Comparison of ENCODE assay signal across 22 cellular contexts in the genomic region with DNA sequence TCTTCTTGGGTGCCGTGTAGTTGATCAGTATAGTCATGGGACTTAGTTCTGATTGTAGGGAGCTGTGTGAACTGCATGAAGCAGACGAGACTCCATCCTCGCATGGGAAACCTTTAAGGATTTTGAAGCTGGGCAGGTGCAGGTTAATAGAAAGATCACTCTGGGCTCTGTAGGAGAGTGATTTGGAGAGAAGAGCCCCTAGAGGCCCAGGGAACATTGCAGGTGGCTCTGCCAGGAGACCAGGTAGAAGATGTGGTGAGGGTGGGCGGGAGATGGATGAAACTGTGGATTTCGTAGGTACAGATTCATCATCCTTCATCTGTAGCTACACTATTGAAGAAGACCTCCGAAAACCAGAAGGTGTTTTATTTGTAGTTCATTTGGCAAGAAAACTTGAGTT. TPM values are rescaled to one million over a fixed set of nuclear protein-coding genes. Genes with fewer than 3 reads are reported as not detected.
DNase-seq lines count a peak whose midpoint lies in the region; ATAC-seq and TF ChIP-seq lines count a peak whose summit lies in the region.
"Had no signal": no experiment of that assay in that cellular context is flagged by ENCODE, and none has a peak within 500 bp of the region (broad histone marks: within the 10 kb centered on the region; RNA-seq: fewer than 3 reads in every experiment).

No MANE protein-coding gene starts in this region.

- H3K27ac Mint-ChIP-seq in activated naive CD4-positive, alpha-beta T cell treated with anti-CD3 and anti-CD28 coated beads, Interleukin-2, amount 50 U/mL, for 24 hours: peak overlapping the region; percentile 43
- H3K27ac Mint-ChIP-seq in memory B cell: peak overlapping the region; percentile 83
- H3K27ac Mint-ChIP-seq: neural progenitor cell had no signal

- no peaks in the 10 kb centered on the region for H3K27me3 Mint-ChIP-seq in activated naive CD4-positive, alpha-beta T cell treated with anti-CD3 and anti-CD28 coated beads, Interleukin-2, amount 50 U/mL, for 24 hours
- no peaks in the 10 kb centered on the region for H3K27me3 Mint-ChIP-seq in memory B cell

- peaks cover 96% of the 10 kb centered on the region for H3K4me1 Mint-ChIP-seq in activated naive CD4-positive, alpha-beta T cell treated with anti-CD3 and anti-CD28 coated beads, Interleukin-2, amount 50 U/mL, for 24 hours
- H3K4me1 Mint-ChIP-seq in memory B cell: peaks cover 70% of the 10 kb centered on the region

- H3K4me1 ChIP-seq in Panc1 (ENCODE audit: control insufficient read depth, insufficient read depth, low read length) (peaks cover 30% of the 10 kb centered on the region), upper lobe of left lung (peaks cover 72 to 82% (median 77%) of the 10 kb centered on the region in 4 donors), osteoblast (ENCODE audit: insufficient read depth, low read length) (peaks cover 9% of the 10 kb centered on the region)
- H3K4me1 ChIP-seq: BE2C, prostate gland had no signal

- H3K9me3 ChIP-seq in Panc1 (ENCODE audit: control insufficient read depth, insufficient read depth, low read depth, low read length) (no peaks in the 10 kb centered on the region), upper lobe of left lung (no peaks in the 10 kb centered on the region), osteoblast (ENCODE audit: low read depth, low read length) (no peaks in the 10 kb centered on the region)
- H3K9me3 ChIP-seq: A549, adrenal gland, BE2C, prostate gland had no signal

- peaks cover 15% of the 10 kb centered on the region for H4K20me1 ChIP-seq in osteoblast (ENCODE audit: insufficient read depth, low read length)

- TF ChIP-seq POLR2A in upper lobe of left lung (IDR thresholded peaks at IDR 0.05): no peak

- in situ Hi-C loops in Panc1 (cut with HindIII; ENCODE audit: low pct_unique_long_range_greater_than_20kb, low sequenced_read_pairs): no loop called here

- H3K4me2 ChIP-seq in osteoblast (ENCODE audit: insufficient read depth, low read length): no peak overlapping the region
- H3K4me2 ChIP-seq: A549, hepatocyte, neural progenitor cell had no signal

- no peak overlapping the region for H3K4me3 Mint-ChIP-seq in activated naive CD4-positive, alpha-beta T cell treated with anti-CD3 and anti-CD28 coated beads, Interleukin-2, amount 50 U/mL, for 24 hours
- no peak overlapping the region for H3K4me3 Mint-ChIP-seq in memory B cell
- H3K4me3 Mint-ChIP-seq: neural progenitor cell had no signal

- no peak for TF ChIP-seq EP300 in upper lobe of left lung (IDR thresholded peaks at IDR 0.05)

- CTCF ChIA-PET in Panc1 (lab: Charles Lee): no interaction called here

- H3K36me3 ChIP-seq in Panc1 (ENCODE audit: control insufficient read depth, insufficient read depth, low read length) (no peaks in the 10 kb centered on the region), upper lobe of left lung (no peaks in the 10 kb centered on the region), osteoblast (ENCODE audit: insufficient read depth, low read length) (no peaks in the 10 kb centered on the region)
- H3K36me3 ChIP-seq: adrenal gland, BE2C, brain microvascular endothelial cell, neural progenitor cell, prostate gland had no signal

- intact Hi-C loops in Panc1 (cut with micrococcal nuclease; ENCODE audit: unreplicated experiment): no loop called here

- no peak for DNase-seq in activated naive CD4-positive, alpha-beta T cell treated with anti-CD3 and anti-CD28 coated beads, Interleukin-2, amount 50 U/mL, for 16 hours
- DNase-seq in Panc1 (ENCODE audit: low read depth, low spot score): no peak
- no peak for DNase-seq in memory B cell (ENCODE audit: low spot score in 2 of 2)
- no peak for DNase-seq in upper lobe of left lung
- no peak for DNase-seq in osteoblast (ENCODE audit: insufficient read length, low spot score, missing footprints)
- DNase-seq: activated T-cell treated with anti-CD3 and anti-CD28 coated beads, Interleukin-2, amount 50 U/mL, for 1 hour; adrenal gland; BE2C; brain microvascular endothelial cell; foreskin keratinocyte; NCI-H1092 treated with DMSO at 0.1 percent for 48 hours; NCI-H2029 treated with DMSO at 0.1 percent for 48 hours; NCI-H82 had no signal

- peaks cover 97% of the 10 kb centered on the region for H3K79me2 ChIP-seq in osteoblast (ENCODE audit: insufficient read depth, low read length)

- TF ChIP-seq CTCF in Panc1 (IDR thresholded peaks at IDR 0.05) (peak; percentile 17; the same call in 1 of the 2 replicates), upper lobe of left lung (IDR thresholded peaks at IDR 0.05) (no peak), osteoblast (IDR thresholded peaks at IDR 0.05; ENCODE audit: extremely low read depth, low read depth, low read length) (no peak)

- ATAC-seq in Panc1 (no peak), memory B cell (ENCODE audit: low read depth) (no peak), upper lobe of left lung (ENCODE audit: low FRiP score in 2 of 2) (no peak), GM21737 (IDR thresholded peaks at IDR 0.05; ENCODE audit: unreplicated experiment) (no peak), HG02973 (IDR thresholded peaks at IDR 0.05; ENCODE audit: unreplicated experiment) (no peak)
- ATAC-seq: foreskin keratinocyte, left lobe of liver, SK-N-SH treated with all-trans-retinoic acid at 6 μM for 48 hours had no signal

- H3K27ac ChIP-seq in Panc1 (ENCODE audit: low read length): no peak overlapping the region
- H3K27ac ChIP-seq in upper lobe of left lung: peak overlapping the region in 3 of 4 donors; percentile 6 to 57 (median 52)
- no peak overlapping the region for H3K27ac ChIP-seq in osteoblast (ENCODE audit: low read depth, low read length)
- H3K27ac ChIP-seq: A549, brain microvascular endothelial cell, foreskin keratinocyte, hepatocyte, neural progenitor cell, prostate gland had no signal

- no TSS peak for BruUV-seq in Panc1 (replicated peaks; lab: Mats Ljungman, UMichigan)

- H3K36me3 Mint-ChIP-seq in activated naive CD4-positive, alpha-beta T cell treated with anti-CD3 and anti-CD28 coated beads, Interleukin-2, amount 50 U/mL, for 24 hours: no peaks in the 10 kb centered on the region
- no peaks in the 10 kb centered on the region for H3K36me3 Mint-ChIP-seq in memory B cell

- no peak overlapping the region for H2AFZ ChIP-seq in osteoblast (ENCODE audit: low read length)
- H2AFZ ChIP-seq: hepatocyte, neural progenitor cell had no signal

- POLR2A ChIA-PET in Panc1 (lab: Charles Lee): no interaction called here

- 91 to 96% methylated on average over 6 of the region's 6 CpGs for WGBS in upper lobe of left lung, 2 donors

- H3K27me3 ChIP-seq in Panc1 (ENCODE audit: control insufficient read depth, insufficient read depth, low read length) (no peaks in the 10 kb centered on the region), upper lobe of left lung (no peaks in the 10 kb centered on the region), osteoblast (ENCODE audit: insufficient read depth, low read length) (no peaks in the 10 kb centered on the region)
- H3K27me3 ChIP-seq: adrenal gland, BE2C, brain microvascular endothelial cell, foreskin keratinocyte, hepatocyte, neural progenitor cell had no signal

- H3K9me3 Mint-ChIP-seq in activated naive CD4-positive, alpha-beta T cell treated with anti-CD3 and anti-CD28 coated beads, Interleukin-2, amount 50 U/mL, for 24 hours: no peaks in the 10 kb centered on the region
- H3K9me3 Mint-ChIP-seq in memory B cell: no peaks in the 10 kb centered on the region
- H3K9me3 Mint-ChIP-seq: neural progenitor cell had no signal

- H3K4me3 ChIP-seq in Panc1 (ENCODE audit: low read depth in 2 of 2, low read length in 2 of 2): no peak overlapping the region
- H3K4me3 ChIP-seq in upper lobe of left lung: no peak overlapping the region
- no peak overlapping the region for H3K4me3 ChIP-seq in osteoblast (ENCODE audit: insufficient read depth, low read length)
- H3K4me3 ChIP-seq: A549, adrenal gland, hepatocyte, neural progenitor cell, prostate gland had no signal

RNA-seq across cellular contexts. Expression of a gene that starts 53.3 kb away (rescaled TPM):
- total RNA-seq in Panc1 (2021; ENCODE audit: unreplicated experiment): 122 TPM
- 52.1 TPM for polyA plus RNA-seq in Panc1 (2012; ENCODE audit: insufficient read length)
- total RNA-seq in upper lobe of left lung: 100 to 1,000 TPM; 209 to 637 (median 340) TPM
- 235 and 242 TPM in 2 replicates for total RNA-seq in osteoblast

Comparison
In these comparisons a context has a peak if more than half of its experiments do, and no peak if none do; other contexts are left out.
1. H3K27ac ChIP-seq: peak in upper lobe of left lung (3 of 4); none in Panc1 (single experiment) and osteoblast (single experiment).